Comparison of ENCODE assay signal across 20 cellular contexts in genomic region chr10:131162211-131162610, GRCh38.
"Had no signal": no experiment of that assay in that cellular context is flagged by ENCODE, and none has a peak within 500 bp of the region (broad histone marks: within the 10 kb centered on the region; RNA-seq: fewer than 3 reads in every experiment).

No MANE protein-coding gene starts in this region.

- H3K4me2 ChIP-seq: smooth muscle cell had no signal

- H3K9me3 ChIP-seq: esophagus squamous epithelium, neutrophil, pancreas, psoas muscle, stomach, thyroid gland, vagina had no signal

- H3K4me1 ChIP-seq: pancreas, psoas muscle, vagina had no signal

- H3K27ac ChIP-seq: esophagus squamous epithelium, neutrophil, pancreas, psoas muscle, stomach, vagina had no signal

- H3K27me3 ChIP-seq: neutrophil, pancreas, thyroid gland, vagina had no signal

- DNase-seq: cortex of kidney; effector memory CD8-positive, alpha-beta T cell; erythroblast; esophagus squamous epithelium; foreskin melanocyte; left ventricle myocardium superior; natural killer cell; psoas muscle; right cardiac atrium; stimulated activated CD4-positive, alpha-beta T cell treated with anti-CD3 and anti-CD28 coated beads, Interleukin-2, amount 100 ng/mL, for 24 hours; stimulated activated CD4-positive, alpha-beta T cell treated with anti-CD3 and anti-CD28 coated beads, Interleukin-4, amount 100 ng/mL, for 24 hours; stimulated activated naive CD4-positive, alpha-beta T cell treated with Interleukin-2 at 50 U/mL for 16 hours; stomach; thyroid gland; trophoblast cell had no signal

- H3K4me3 ChIP-seq: esophagus squamous epithelium, lung, pancreas, psoas muscle, smooth muscle cell, stomach, thyroid gland, vagina had no signal

- H3K36me3 ChIP-seq: esophagus squamous epithelium, neutrophil, pancreas, stomach, thyroid gland, vagina had no signal
